1 cellular context compared by ENCODE assay signal in genomic region chr10:118754556-118755423, GRCh38.
A peak's percentile ranks its signal among the peaks of the same experiment; 100 is the strongest.
TF ChIP-seq lines count a peak whose summit lies in the region.

Gene CACUL1, minus strand, starts transcription at chr10:118754970. Its CDS starts 208 bp downstream, at chr10:118754762.

TF ChIP-seq in A549, 52 proteins besides CTCF, POLR2A, EP300 and RAD21 (continued from another document):
- TF ChIP-seq MAX (IDR thresholded peaks at IDR 0.05), result peak; percentile 92
- no peak for TF ChIP-seq CBX8 (IDR thresholded peaks at IDR 0.05)
- no peak for TF ChIP-seq FOSL2 (IDR thresholded peaks at IDR 0.05)
- TF ChIP-seq FOSL2 (CRISPR knock-in tag; IDR thresholded peaks at IDR 0.05), result peak; percentile 93
- no peak for TF ChIP-seq ZC3H11A (IDR thresholded peaks at IDR 0.05)
- TF ChIP-seq SMC3 (IDR thresholded peaks at IDR 0.05), result no peak; the same call in 2 of the 3 replicates
- no peak for TF ChIP-seq CBX2 (IDR thresholded peaks at IDR 0.05; ENCODE audit: borderline replicate concordance, low read depth)
- TF ChIP-seq EHMT2 (IDR thresholded peaks at IDR 0.05; ENCODE audit: low read depth), result no peak
- no peak for TF ChIP-seq KDM5A (IDR thresholded peaks at IDR 0.05)
- TF ChIP-seq HOXA7 (CRISPR knock-in tag; IDR thresholded peaks at IDR 0.05), result no peak
- TF ChIP-seq TP53 (CRISPR knock-in tag; IDR thresholded peaks at IDR 0.05), result no peak
- no peak for TF ChIP-seq TFCP2L1 (CRISPR knock-in tag; IDR thresholded peaks at IDR 0.05)
- no peak for TF ChIP-seq NFE2L2 (conservative IDR thresholded peaks at IDR 0.05; ENCODE audit: low read length)
- no peak for TF ChIP-seq HEYL (CRISPR knock-in tag; IDR thresholded peaks at IDR 0.05)
- no peak for TF ChIP-seq MAFK (IDR thresholded peaks at IDR 0.05; ENCODE audit: partially characterized antibody)
- no peak for TF ChIP-seq HES2 (IDR thresholded peaks at IDR 0.05)
- peak; percentile 91 for TF ChIP-seq BHLHE40 (IDR thresholded peaks at IDR 0.05; ENCODE audit: low read depth, low read length)
- no peak; the same call in 2 of the 3 replicates for TF ChIP-seq BCL3 (IDR thresholded peaks at IDR 0.05)
- no peak for TF ChIP-seq POLR2AphosphoS2 (conservative IDR thresholded peaks at IDR 0.05; ENCODE audit: low read length)
- TF ChIP-seq EHF (CRISPR knock-in tag; IDR thresholded peaks at IDR 0.05), result no peak
- no peak for TF ChIP-seq CEBPB (IDR thresholded peaks at IDR 0.05)
- TF ChIP-seq USF2 (IDR thresholded peaks at IDR 0.05), result peak; percentile 99
- 0 out of 2 replicates have a peak, but pooled peaks have one; percentile 21 for TF ChIP-seq PHF8 (IDR thresholded peaks at IDR 0.05; ENCODE audit: borderline replicate concordance, low read depth)
- TF ChIP-seq HOXB13 (CRISPR knock-in tag; IDR thresholded peaks at IDR 0.05; ENCODE audit: low read depth), result no peak
- TF ChIP-seq MYC (IDR thresholded peaks at IDR 0.05; ENCODE audit: borderline replicate concordance, low read length), result peak; percentile 72; the same call in 1 of the 2 replicates
- no peak for TF ChIP-seq HDAC2 (IDR thresholded peaks at IDR 0.05)
- TF ChIP-seq SREBF2 (IDR thresholded peaks at IDR 0.05), result no peak
- TF ChIP-seq ZNF302 (CRISPR knock-in tag; IDR thresholded peaks at IDR 0.05), result no peak
- no peak for TF ChIP-seq HMGXB4 (CRISPR knock-in tag; IDR thresholded peaks at IDR 0.05; ENCODE audit: borderline replicate concordance)
- no peak for TF ChIP-seq RARB (CRISPR knock-in tag; IDR thresholded peaks at IDR 0.05)
- no peak for TF ChIP-seq ZFP36 (IDR thresholded peaks at IDR 0.05; ENCODE audit: borderline replicate concordance, partially characterized antibody)
- TF ChIP-seq CHD2 (IDR thresholded peaks at IDR 0.05; ENCODE audit: low read length, partially characterized antibody), result no peak
- TF ChIP-seq RFX5 (IDR thresholded peaks at IDR 0.05), result peak; percentile 91
- no peak for TF ChIP-seq RCOR1 (IDR thresholded peaks at IDR 0.05; ENCODE audit: low read depth, low read length)
